8 cellular contexts compared by ENCODE assay signal in the genomic region with DNA sequence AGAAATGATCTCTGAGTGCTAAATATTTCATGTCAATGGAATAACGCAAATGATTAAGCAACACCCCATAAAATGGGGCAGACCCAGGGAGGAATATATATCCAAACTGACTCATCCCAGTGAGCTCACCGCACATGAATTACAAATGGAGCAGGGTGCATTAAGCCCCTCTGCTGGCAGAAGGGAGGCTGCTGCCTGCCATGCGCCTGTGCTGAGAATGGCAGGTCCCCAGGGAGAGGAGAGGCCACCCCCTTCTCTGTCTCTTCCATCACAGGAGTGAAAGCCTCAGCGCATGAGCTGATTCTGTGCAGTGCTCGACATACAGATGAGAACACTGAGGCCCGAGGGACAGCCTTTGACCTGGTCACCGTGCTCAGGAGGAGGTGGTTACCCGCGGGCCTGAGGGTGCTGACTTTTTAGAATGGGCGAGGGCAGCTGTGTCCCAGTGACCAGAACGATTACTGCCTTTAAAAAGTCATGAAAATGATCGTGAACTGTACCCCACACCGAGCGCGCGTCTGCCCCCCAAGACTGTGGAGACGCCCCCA. TPM values are rescaled to one million over a fixed set of nuclear protein-coding genes. Genes with fewer than 3 reads are reported as not detected.
DNase-seq lines count a peak whose midpoint lies in the region; ATAC-seq and TF ChIP-seq lines count a peak whose summit lies in the region.
"Not testable (repeated sequence)": the region's sequence is repeated elsewhere in the genome, so short reads cannot be mapped to it uniquely, and the experiment has no call there.

No MANE protein-coding gene starts in this region.

- H3K27me3 Mint-ChIP-seq in activated naive CD4-positive, alpha-beta T cell treated with anti-CD3 and anti-CD28 coated beads, Interleukin-2, amount 50 U/mL, for 24 hours = not testable (repeated sequence)

- H3K4me3 ChIP-seq in MG63 (peak overlapping the region; percentile 88), SJSA1 (peak overlapping the region; percentile 53), left lung (peak overlapping the region; percentile 75 to 80), rectal smooth muscle tissue (ENCODE audit: low read length) (peak overlapping the region; percentile 76), upper lobe of right lung (peak overlapping the region; percentile 78)

- H3K9ac ChIP-seq in rectal smooth muscle tissue (ENCODE audit: low read length) = not testable (repeated sequence)

- not testable (repeated sequence) for H3K27me3 ChIP-seq in MG63; SJSA1 (replicated peaks); left lung; rectal smooth muscle tissue (ENCODE audit: control insufficient read depth, insufficient read depth, low read length); upper lobe of right lung

- intact Hi-C loops in left lung (cut with DNase I); upper lobe of right lung (cut with DNase I): not testable (repeated sequence)

- DNase-seq in ELR (ENCODE audit: low read depth) (peak; percentile 79), MG63 (peak; percentile 85), SJSA1 (ENCODE audit: low read depth in 1 of 2, low spot score in 2 of 2) (peak; percentile 58 to 70)
- not testable (repeated sequence) for DNase-seq in epithelial cell of prostate (ENCODE audit: low read depth, low spot score); left lung; upper lobe of right lung

- not testable (repeated sequence) for TF ChIP-seq CTCF in left lung (IDR thresholded peaks at IDR 0.05); upper lobe of right lung (IDR thresholded peaks at IDR 0.05)

- H3K36me3 ChIP-seq in MG63 = peaks cover 12% of the 10 kb centered on the region
- not testable (repeated sequence) for H3K36me3 ChIP-seq in SJSA1; left lung; rectal smooth muscle tissue (ENCODE audit: control insufficient read depth, insufficient read depth, low read length); upper lobe of right lung

- not testable (repeated sequence) for H3K36me3 Mint-ChIP-seq in activated naive CD4-positive, alpha-beta T cell treated with anti-CD3 and anti-CD28 coated beads, Interleukin-2, amount 50 U/mL, for 24 hours

- not testable (repeated sequence) for H3K9me3 ChIP-seq in MG63; SJSA1 (replicated peaks); left lung; upper lobe of right lung

- H3K9me3 Mint-ChIP-seq in activated naive CD4-positive, alpha-beta T cell treated with anti-CD3 and anti-CD28 coated beads, Interleukin-2, amount 50 U/mL, for 24 hours = not testable (repeated sequence)

- H3K4me1 ChIP-seq in SJSA1 (replicated peaks); rectal smooth muscle tissue (ENCODE audit: control insufficient read depth, insufficient read depth, low read length); upper lobe of right lung: not testable (repeated sequence)
- peaks cover 0 to 19% of the 10 kb centered on the region in 2 donors for H3K4me1 ChIP-seq in left lung

- peak overlapping the region; percentile 93 for H3K27ac Mint-ChIP-seq in activated naive CD4-positive, alpha-beta T cell treated with anti-CD3 and anti-CD28 coated beads, Interleukin-2, amount 50 U/mL, for 24 hours

- peaks cover 19% of the 10 kb centered on the region for H3K4me1 Mint-ChIP-seq in activated naive CD4-positive, alpha-beta T cell treated with anti-CD3 and anti-CD28 coated beads, Interleukin-2, amount 50 U/mL, for 24 hours

- peak overlapping the region; percentile 67 for H3K27ac ChIP-seq in SJSA1
- H3K27ac ChIP-seq in epithelial cell of prostate = peak overlapping the region; percentile 80
- H3K27ac ChIP-seq in left lung = peak overlapping the region; percentile 56 to 83
- H3K27ac ChIP-seq in rectal smooth muscle tissue (ENCODE audit: low read depth, low read length) = peak overlapping the region; percentile 66
- peak overlapping the region; percentile 65 for H3K27ac ChIP-seq in upper lobe of right lung

- H3K4me3 Mint-ChIP-seq in activated naive CD4-positive, alpha-beta T cell treated with anti-CD3 and anti-CD28 coated beads, Interleukin-2, amount 50 U/mL, for 24 hours = peak overlapping the region; percentile 96

- ATAC-seq in left lung, upper lobe of right lung: not testable (repeated sequence)

RNA-seq across cellular contexts. Expression of a gene that starts 29.1 kb away (rescaled TPM):
- total RNA-seq in MG63 (2014; rRNA removed; shearing (Covaris generic); ENCODE audit: low replicate concordance) = not detected in 2 replicates
- total RNA-seq in SJSA1 (2014; rRNA removed; shearing (Covaris generic)) = 1.8 TPM in 1 of 2 replicates, not detected in the other
- total RNA-seq in left lung (1 to 10 TPM in 1 of 2 donors, under 1 TPM in 1; 0.64 to 1.4 TPM), upper lobe of right lung (1.5 TPM)
